Comparison of ENCODE assay signal across 19 cellular contexts in the genomic region with DNA sequence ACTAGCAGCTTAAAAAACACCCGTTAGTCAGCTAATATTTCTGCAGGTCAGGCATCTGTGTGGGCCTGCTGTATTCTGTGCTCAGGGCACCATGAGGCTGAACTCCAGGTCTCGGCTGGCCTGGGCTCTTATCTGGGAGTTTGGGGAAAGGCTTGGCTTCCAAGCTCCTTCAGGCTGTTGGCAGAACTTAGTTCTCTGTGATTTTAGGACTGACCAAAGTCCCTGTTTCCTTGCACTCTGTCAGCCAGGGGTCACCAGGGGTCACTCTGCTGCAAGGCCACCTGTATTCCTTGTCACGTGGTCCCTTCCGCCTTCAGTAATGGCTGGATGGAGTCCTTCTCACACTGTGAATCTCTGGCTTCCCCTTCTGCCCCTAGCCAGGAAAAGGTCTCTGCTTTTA.
DNase-seq lines count a peak whose midpoint lies in the region; ATAC-seq, FAIRE-seq and TF ChIP-seq lines count a peak whose summit lies in the region.
"Had no signal": no experiment of that assay in that cellular context is flagged by ENCODE, and none has a peak within 500 bp of the region (broad histone marks: within the 10 kb centered on the region; RNA-seq: fewer than 3 reads in every experiment).

No MANE protein-coding gene starts in this region.

- no peak overlapping the region for H3K27ac ChIP-seq in liver (ENCODE audit: low read depth in 1 of 2, low read length in 2 of 2)
- H3K27ac ChIP-seq in HepG2 (ENCODE audit: extremely low read length, insufficient read depth, low read length): no peak overlapping the region
- H3K27ac ChIP-seq in vagina: no peak overlapping the region

- TF ChIP-seq RAD21 in liver (IDR thresholded peaks at IDR 0.05) (no peak), HepG2 (CRISPR knock-in tag; IDR thresholded peaks at IDR 0.05) (no peak)

- H2AFZ ChIP-seq in HepG2 (ENCODE audit: low read length): no peak overlapping the region

- H3K9ac ChIP-seq in liver (ENCODE audit: low read depth in 1 of 2, low read length in 2 of 2): no peak overlapping the region
- H3K9ac ChIP-seq in HepG2 (ENCODE audit: insufficient read depth, low read depth, low read length): no peak overlapping the region

- POLR2A ChIA-PET in HepG2 (lab: Yijun Ruan, JAX): no interaction called here

- H3K27me3 ChIP-seq in liver (ENCODE audit: control insufficient read depth in 4 of 4, insufficient read depth in 4 of 4, low read length in 3 of 4) (no peaks in the 10 kb centered on the region), HepG2 (ENCODE audit: control insufficient read depth in 1 of 2, insufficient read depth in 2 of 2, low read length in 2 of 2) (no peaks in the 10 kb centered on the region), vagina (no peaks in the 10 kb centered on the region)

- no peaks in the 10 kb centered on the region for H3K36me3 ChIP-seq in liver (ENCODE audit: control insufficient read depth in 4 of 4, insufficient read depth in 3 of 4, low read depth in 1 of 4, low read length in 3 of 4)
- H3K36me3 ChIP-seq in HepG2 (replicated peaks in 1 of 2; ENCODE audit: control insufficient read depth in 1 of 2, insufficient read depth in 2 of 2, low read length in 2 of 2): no peaks in the 10 kb centered on the region
- H3K36me3 ChIP-seq in vagina: no peaks in the 10 kb centered on the region
- H3K36me3 ChIP-seq: HAP-1 had no signal

- WGBS in liver: 36% methylated on average over 4 of the region's 4 CpGs
- 2% methylated on average over 3 of the region's 4 CpGs for WGBS in HepG2 (ENCODE audit: low lambda C conversion rate)

- H3K9me3 ChIP-seq in liver (ENCODE audit: control insufficient read depth in 4 of 4, low read length in 3 of 4) (no peaks in the 10 kb centered on the region), HepG2 (ENCODE audit: low read length) (no peaks in the 10 kb centered on the region), vagina (no peaks in the 10 kb centered on the region)
- H3K9me3 ChIP-seq: HAP-1 had no signal

- intact Hi-C loops in HepG2 (cut with micrococcal nuclease; ENCODE audit: unreplicated experiment): no loop called here
- intact Hi-C loops in vagina (cut with DNase I): no loop called here

- TF ChIP-seq POLR2A in HepG2 (IDR thresholded peaks at IDR 0.05; ENCODE audit: insufficient read depth in 1 of 2, low read depth in 2 of 2, low read length in 2 of 2) (no peak), vagina (IDR thresholded peaks at IDR 0.05) (no peak)

- no TSS peak for BruUV-seq in HepG2 (replicated peaks; lab: Mats Ljungman, UMichigan)

- H3K4me1 ChIP-seq in liver (ENCODE audit: control insufficient read depth in 4 of 4, insufficient read depth in 4 of 4, low read length in 3 of 4): peaks cover 3 to 12% (median 3%) of the 10 kb centered on the region in 4 donors
- H3K4me1 ChIP-seq in HepG2 (ENCODE audit: insufficient read depth, low read length): no peaks in the 10 kb centered on the region
- H3K4me1 ChIP-seq in vagina: no peaks in the 10 kb centered on the region
- H3K4me1 ChIP-seq: HAP-1 had no signal

- no peak for DNase-seq in HepG2 (ENCODE audit: low spot score)
- DNase-seq in left lobe of liver (ENCODE audit: low spot score): peak; percentile 77
- DNase-seq in urothelium cell line (ENCODE audit: low spot score): no peak
- no peak for DNase-seq in GM19238 (ENCODE audit: insufficient read length, low spot score)
- DNase-seq in vagina (ENCODE audit: extremely low spot score in 2 of 2): no peak
- DNase-seq: C1 segment of cervical spinal cord; Calu3; CD4-positive, alpha-beta memory T cell; COR-L47; DMS53; DMS79 treated with DMSO at 0.1 percent for 48 hours; GF-D8; GOT3; HFFc6 had no signal

- CTCF ChIA-PET in HepG2 (lab: Yijun Ruan, JAX; ENCODE audit: low intra/inter-chr PET ratio, low total read pairs): no interaction called here

- H3K79me2 ChIP-seq in HepG2 (ENCODE audit: insufficient read depth, low read length): no peaks in the 10 kb centered on the region

- TF ChIP-seq CTCF in liver (IDR thresholded peaks at IDR 0.05; ENCODE audit: low read depth, low read length, missing input control) (no peak), HepG2 (CRISPR knock-in tag; IDR thresholded peaks at IDR 0.05) (no peak), vagina (IDR thresholded peaks at IDR 0.05) (no peak)

- H3K4me2 ChIP-seq in HepG2 (ENCODE audit: low read depth, low read length): no peak overlapping the region

- in situ Hi-C loops in HepG2 (cut with HindIII; ENCODE audit: extremely low pct_ligation_motif_present, low pct_unique_long_range_greater_than_20kb): no loop called here

- FAIRE-seq in HepG2 (lab: Jason Lieb, UNC) (no peak), urothelium cell line (lab: Jason Lieb, UNC) (peak; percentile 5)
- FAIRE-seq: GM12891, GM18507, H54 had no signal

- no peak for TF ChIP-seq EP300 in HepG2 (IDR thresholded peaks at IDR 0.05; ENCODE audit: low read depth in 2 of 2, low read length in 2 of 2)
- no peak for TF ChIP-seq EP300 in HepG2 (CRISPR knock-in tag; IDR thresholded peaks at IDR 0.05; ENCODE audit: borderline replicate concordance)

- ATAC-seq in HepG2: no peak
- peak; percentile 95 for ATAC-seq in left lobe of liver

- H3K4me3 ChIP-seq in liver (ENCODE audit: low read depth in 1 of 3, low read length in 3 of 3): no peak overlapping the region
- H3K4me3 ChIP-seq in HepG2 (replicated peaks in 1 of 3; ENCODE audit: insufficient read depth in 1 of 3, low read depth in 2 of 3, low read length in 3 of 3): no peak overlapping the region
- H3K4me3 ChIP-seq in vagina: no peak overlapping the region
- H3K4me3 ChIP-seq: HAP-1 had no signal

- no peaks in the 10 kb centered on the region for H4K20me1 ChIP-seq in HepG2 (ENCODE audit: insufficient read depth, low read length)

TF ChIP-seq in liver, 16 proteins besides CTCF, POLR2A, EP300 and RAD21 (continues in another document):
- TF ChIP-seq FOXA1 (IDR thresholded peaks at IDR 0.05) (no peak), JUND (IDR thresholded peaks at IDR 0.05) (peak in 1 of 2 donors; percentile 8), NR2F2 (IDR thresholded peaks at IDR 0.05) (no peak), TAF1 (conservative IDR thresholded peaks at IDR 0.05) (no peak), HNF4G (IDR thresholded peaks at IDR 0.05) (peak; percentile 47), FOXA2 (IDR thresholded peaks at IDR 0.05) (no peak), RXRA (IDR thresholded peaks at IDR 0.05) (peak; percentile 71 to 80), HNF4A (conservative IDR thresholded peaks at IDR 0.05) (peak; percentile 80 to 82)
- TF ChIP-seq, protein P1, sequence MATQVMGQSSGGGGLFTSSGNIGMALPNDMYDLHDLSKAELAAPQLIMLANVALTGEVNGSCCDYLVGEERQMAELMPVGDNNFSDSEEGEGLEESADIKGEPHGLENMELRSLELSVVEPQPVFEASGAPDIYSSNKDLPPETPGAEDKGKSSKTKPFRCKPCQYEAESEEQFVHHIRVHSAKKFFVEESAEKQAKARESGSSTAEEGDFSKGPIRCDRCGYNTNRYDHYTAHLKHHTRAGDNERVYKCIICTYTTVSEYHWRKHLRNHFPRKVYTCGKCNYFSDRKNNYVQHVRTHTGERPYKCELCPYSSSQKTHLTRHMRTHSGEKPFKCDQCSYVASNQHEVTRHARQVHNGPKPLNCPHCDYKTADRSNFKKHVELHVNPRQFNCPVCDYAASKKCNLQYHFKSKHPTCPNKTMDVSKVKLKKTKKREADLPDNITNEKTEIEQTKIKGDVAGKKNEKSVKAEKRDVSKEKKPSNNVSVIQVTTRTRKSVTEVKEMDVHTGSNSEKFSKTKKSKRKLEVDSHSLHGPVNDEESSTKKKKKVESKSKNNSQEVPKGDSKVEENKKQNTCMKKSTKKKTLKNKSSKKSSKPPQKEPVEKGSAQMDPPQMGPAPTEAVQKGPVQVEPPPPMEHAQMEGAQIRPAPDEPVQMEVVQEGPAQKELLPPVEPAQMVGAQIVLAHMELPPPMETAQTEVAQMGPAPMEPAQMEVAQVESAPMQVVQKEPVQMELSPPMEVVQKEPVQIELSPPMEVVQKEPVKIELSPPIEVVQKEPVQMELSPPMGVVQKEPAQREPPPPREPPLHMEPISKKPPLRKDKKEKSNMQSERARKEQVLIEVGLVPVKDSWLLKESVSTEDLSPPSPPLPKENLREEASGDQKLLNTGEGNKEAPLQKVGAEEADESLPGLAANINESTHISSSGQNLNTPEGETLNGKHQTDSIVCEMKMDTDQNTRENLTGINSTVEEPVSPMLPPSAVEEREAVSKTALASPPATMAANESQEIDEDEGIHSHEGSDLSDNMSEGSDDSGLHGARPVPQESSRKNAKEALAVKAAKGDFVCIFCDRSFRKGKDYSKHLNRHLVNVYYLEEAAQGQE (IDR thresholded peaks at IDR 0.05): no peak

TF ChIP-seq in HepG2, 621 proteins besides CTCF, POLR2A, EP300 and RAD21:
- TF ChIP-seq ZNF644 (CRISPR knock-in tag; IDR thresholded peaks at IDR 0.05; ENCODE audit: low read depth): no peak
- TF ChIP-seq MTA3 (CRISPR knock-in tag; IDR thresholded peaks at IDR 0.05): no peak
- TF ChIP-seq, protein P2, sequence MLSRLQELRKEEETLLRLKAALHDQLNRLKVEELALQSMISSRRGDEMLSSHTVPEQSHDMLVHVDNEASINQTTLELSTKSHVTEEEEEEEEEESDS (CRISPR knock-in tag; IDR thresholded peaks at IDR 0.05; ENCODE audit: borderline replicate concordance): no peak
- no peak for TF ChIP-seq SIN3B (IDR thresholded peaks at IDR 0.05; ENCODE audit: low read length)
- TF ChIP-seq KDM2A (CRISPR knock-in tag; IDR thresholded peaks at IDR 0.05; ENCODE audit: borderline replicate concordance, low read depth): no peak
- TF ChIP-seq, protein P3, sequence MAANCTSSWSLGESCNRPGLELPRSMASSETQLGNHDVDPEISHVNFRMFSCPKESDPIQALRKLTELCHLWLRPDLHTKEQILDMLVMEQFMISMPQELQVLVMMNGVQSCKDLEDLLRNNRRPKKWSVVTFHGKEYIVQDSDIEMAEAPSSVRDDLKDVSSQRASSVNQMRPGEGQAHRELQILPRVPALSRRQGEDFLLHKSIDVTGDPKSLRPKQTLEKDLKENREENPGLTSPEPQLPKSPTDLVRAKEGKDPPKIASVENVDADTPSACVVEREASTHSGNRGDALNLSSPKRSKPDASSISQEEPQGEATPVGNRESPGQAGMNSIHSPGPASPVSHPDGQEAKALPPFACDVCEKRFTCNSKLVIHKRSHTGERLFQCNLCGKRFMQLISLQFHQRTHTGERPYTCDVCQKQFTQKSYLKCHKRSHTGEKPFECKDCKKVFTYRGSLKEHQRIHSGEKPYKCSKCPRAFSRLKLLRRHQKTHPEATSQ (CRISPR knock-in tag; IDR thresholded peaks at IDR 0.05; ENCODE audit: borderline replicate concordance): no peak
